In genomic region chr11:18064450-18065048, GRCh38 we compare ENCODE assay signal across 23 cellular contexts. TPM values are rescaled to one million over a fixed set of nuclear protein-coding genes. Genes with fewer than 3 reads are reported as not detected.
A peak's percentile ranks its signal among the peaks of the same experiment; 100 is the strongest.
DNase-seq lines count a peak whose midpoint lies in the region; ATAC-seq, FAIRE-seq and TF ChIP-seq lines count a peak whose summit lies in the region.
"Had no signal": no experiment of that assay in that cellular context is flagged by ENCODE, and none has a peak within 500 bp of the region (broad histone marks: within the 10 kb centered on the region; RNA-seq: fewer than 3 reads in every experiment).

No MANE protein-coding gene starts in this region.

- ATAC-seq in WTC11 (no peak), GM19452 (IDR thresholded peaks at IDR 0.05; ENCODE audit: unreplicated experiment) (no peak)
- ATAC-seq: psoas muscle; stimulated activated naive CD8-positive, alpha-beta T cell treated with anti-CD3 and anti-CD28 coated beads, Interleukin-15, amount 100 ng/mL, for 72 hours had no signal

- no peak overlapping the region for H3K4me3 Mint-ChIP-seq in WTC11
- H3K4me3 Mint-ChIP-seq: activated CD4-positive, alpha-beta memory T cell treated with anti-CD3 and anti-CD28 coated beads for 36 hours; activated naive CD8-positive, alpha-beta T cell; HFFc6; IgD-negative memory B cell; stimulated activated naive CD8-positive, alpha-beta T cell treated with anti-CD3 and anti-CD28 coated beads, Interleukin-15, amount 100 ng/mL, for 72 hours had no signal

- POLR2A ChIA-PET in WTC11 (lab: Charles Lee): no interaction called here

- CTCF ChIA-PET in WTC11 (lab: Charles Lee): interaction anchor here (0.7 kb wide), 1 partner anchor 139 kb away, joined by 3 read pairs; no protein-coding TSS in a partner anchor

- no peak for TF ChIP-seq POLR2A in erythroblast (IDR thresholded peaks at IDR 0.05; ENCODE audit: low read length)

- no peak overlapping the region for H3K27ac Mint-ChIP-seq in WTC11
- H3K27ac Mint-ChIP-seq: activated CD4-positive, alpha-beta memory T cell treated with anti-CD3 and anti-CD28 coated beads for 36 hours; activated naive CD8-positive, alpha-beta T cell; activated T-helper 2 cell treated with anti-CD3 and anti-CD28 coated beads, Interferon-gamma antibody, Interleukin-2, Interleukin-4, amounts not matched to agents 10 μg/mL and 5 μg/mL and 100 μg/mL, durations not matched to agents 14 hours and 24 hours and 36 hours; HFFc6; IgD-negative memory B cell; stimulated activated naive CD8-positive, alpha-beta T cell treated with anti-CD3 and anti-CD28 coated beads, Interleukin-15, amount 100 ng/mL, for 72 hours had no signal

- FAIRE-seq in D721Med (lab: Jason Lieb, UNC): peak; percentile 64
- peak; percentile 100 for FAIRE-seq in islet of Langerhans (lab: Jason Lieb, UNC)

- DNase-seq in D721Med (ENCODE audit: insufficient read length, low spot score): no peak
- peak; percentile 72 for DNase-seq in NCI-H1092 (lab: John Stamatoyannopoulos, UW)
- DNase-seq in NCI-H748 (lab: John Stamatoyannopoulos, UW; ENCODE audit: unreplicated experiment): peak; percentile 72
- no peak for DNase-seq in WTC11 (ENCODE audit: low spot score)
- no peak for DNase-seq in erythroblast (lab: John Stamatoyannopoulos, UW)
- DNase-seq: activated CD4-positive, alpha-beta memory T cell treated with anti-CD3 and anti-CD28 coated beads for 36 hours; activated CD4-positive, CD25-positive, alpha-beta regulatory T cell; activated CD8-positive, alpha-beta memory T cell treated with anti-CD3 and anti-CD28 coated beads, Interleukin-2, amount 50 U/mL, for 48 hours; caudate nucleus; GDM1; glutamatergic neuron; HFFc6; mesenchymal stem cell; NCI-H526 treated with DMSO at 0.1 percent for 48 hours; OCI-M1; psoas muscle; stimulated activated naive CD8-positive, alpha-beta T cell treated with anti-CD3 and anti-CD28 coated beads, Interleukin-15, amount 100 ng/mL, for 72 hours; T-helper 9 cell had no signal

- H3K9me3 Mint-ChIP-seq in WTC11: no peaks in the 10 kb centered on the region
- H3K9me3 Mint-ChIP-seq: activated CD4-positive, alpha-beta memory T cell treated with anti-CD3 and anti-CD28 coated beads for 36 hours; activated T-helper 2 cell treated with anti-CD3 and anti-CD28 coated beads, Interferon-gamma antibody, Interleukin-2, Interleukin-4, amounts not matched to agents 10 μg/mL and 5 μg/mL and 100 μg/mL, durations not matched to agents 14 hours and 24 hours and 36 hours; HFFc6; IgD-negative memory B cell; stimulated activated naive CD8-positive, alpha-beta T cell treated with anti-CD3 and anti-CD28 coated beads, Interleukin-15, amount 100 ng/mL, for 72 hours had no signal

- H3K27me3 Mint-ChIP-seq in WTC11 (ENCODE audit: low read depth): no peaks in the 10 kb centered on the region
- H3K27me3 Mint-ChIP-seq: activated CD4-positive, alpha-beta memory T cell treated with anti-CD3 and anti-CD28 coated beads for 36 hours; activated naive CD8-positive, alpha-beta T cell; IgD-negative memory B cell; stimulated activated naive CD8-positive, alpha-beta T cell treated with anti-CD3 and anti-CD28 coated beads, Interleukin-15, amount 100 ng/mL, for 72 hours had no signal

- no peaks in the 10 kb centered on the region for H3K36me3 Mint-ChIP-seq in WTC11

- 0 out of 2 replicates have a peak, but pooled peaks cover 6% of the 10 kb centered on the region for H3K4me1 Mint-ChIP-seq in WTC11
- H3K4me1 Mint-ChIP-seq: stimulated activated naive CD8-positive, alpha-beta T cell treated with anti-CD3 and anti-CD28 coated beads, Interleukin-15, amount 100 ng/mL, for 72 hours had no signal

- TF ChIP-seq CTCF in D721Med (IDR thresholded peaks at IDR 0.05; ENCODE audit: insufficient read depth, missing control alignments): no peak
- TF ChIP-seq CTCF in WTC11 (IDR thresholded peaks at IDR 0.05): no peak

TF ChIP-seq in WTC11, 78 proteins besides CTCF, POLR2A, EP300 and RAD21:
- no peak for TF ChIP-seq E2F1 (CRISPR knock-in tag; IDR thresholded peaks at IDR 0.05)
- no peak for TF ChIP-seq TCF7 (CRISPR knock-in tag; IDR thresholded peaks at IDR 0.05; ENCODE audit: low read depth)
- no peak for TF ChIP-seq KAT7 (CRISPR knock-in tag; IDR thresholded peaks at IDR 0.05; ENCODE audit: borderline replicate concordance)
- TF ChIP-seq ZNF121 (CRISPR knock-in tag; IDR thresholded peaks at IDR 0.05): no peak
- no peak for TF ChIP-seq TP53 (CRISPR knock-in tag; IDR thresholded peaks at IDR 0.05)
- no peak for TF ChIP-seq ZNF396 (CRISPR knock-in tag; IDR thresholded peaks at IDR 0.05; ENCODE audit: borderline replicate concordance)
- no peak for TF ChIP-seq MXD4 (CRISPR knock-in tag; IDR thresholded peaks at IDR 0.05; ENCODE audit: borderline replicate concordance)
- no peak for TF ChIP-seq ZNF317 (CRISPR knock-in tag; IDR thresholded peaks at IDR 0.05; ENCODE audit: borderline replicate concordance, low read depth)
- TF ChIP-seq TEAD1 (CRISPR knock-in tag; IDR thresholded peaks at IDR 0.05): no peak
- no peak for TF ChIP-seq PRDM15 (CRISPR knock-in tag; IDR thresholded peaks at IDR 0.05)
- TF ChIP-seq NFE2L1 (CRISPR knock-in tag; IDR thresholded peaks at IDR 0.05): no peak
- TF ChIP-seq USF2 (CRISPR knock-in tag; IDR thresholded peaks at IDR 0.05): no peak
- TF ChIP-seq FOXJ3 (CRISPR knock-in tag; IDR thresholded peaks at IDR 0.05; ENCODE audit: borderline replicate concordance): no peak
- no peak for TF ChIP-seq GABPB1 (CRISPR knock-in tag; IDR thresholded peaks at IDR 0.05)

RNA-seq across cellular contexts. Expression of gene TPH1, which starts 18.5 kb away (rescaled TPM):
- total RNA-seq in WTC11 (2021): 0.07 to 0.14 TPM (median 0.11 TPM) in 3 replicates

RNA-seq across cellular contexts. Expression of gene SAAL1, which starts 41.3 kb away (rescaled TPM):
- 38.1 to 40.9 TPM (median 39.8 TPM) in 3 replicates for total RNA-seq in WTC11 (2021)

RNA-seq across cellular contexts. Expression of gene SERGEF, which starts 51.7 kb away (rescaled TPM):
- 35.5 to 45.2 TPM (median 45.1 TPM) in 3 replicates for total RNA-seq in WTC11 (2021)

Comparison
In these comparisons a context has a peak if more than half of its experiments do, and no peak if none do; other contexts are left out.
1. DNase-seq: peak in NCI-H1092 (single experiment) and NCI-H748 (single experiment); none in D721Med (single experiment), WTC11 (single experiment) and erythroblast (0 of 2).